ENCODE assay signal across 8 cellular contexts in the genomic region with DNA sequence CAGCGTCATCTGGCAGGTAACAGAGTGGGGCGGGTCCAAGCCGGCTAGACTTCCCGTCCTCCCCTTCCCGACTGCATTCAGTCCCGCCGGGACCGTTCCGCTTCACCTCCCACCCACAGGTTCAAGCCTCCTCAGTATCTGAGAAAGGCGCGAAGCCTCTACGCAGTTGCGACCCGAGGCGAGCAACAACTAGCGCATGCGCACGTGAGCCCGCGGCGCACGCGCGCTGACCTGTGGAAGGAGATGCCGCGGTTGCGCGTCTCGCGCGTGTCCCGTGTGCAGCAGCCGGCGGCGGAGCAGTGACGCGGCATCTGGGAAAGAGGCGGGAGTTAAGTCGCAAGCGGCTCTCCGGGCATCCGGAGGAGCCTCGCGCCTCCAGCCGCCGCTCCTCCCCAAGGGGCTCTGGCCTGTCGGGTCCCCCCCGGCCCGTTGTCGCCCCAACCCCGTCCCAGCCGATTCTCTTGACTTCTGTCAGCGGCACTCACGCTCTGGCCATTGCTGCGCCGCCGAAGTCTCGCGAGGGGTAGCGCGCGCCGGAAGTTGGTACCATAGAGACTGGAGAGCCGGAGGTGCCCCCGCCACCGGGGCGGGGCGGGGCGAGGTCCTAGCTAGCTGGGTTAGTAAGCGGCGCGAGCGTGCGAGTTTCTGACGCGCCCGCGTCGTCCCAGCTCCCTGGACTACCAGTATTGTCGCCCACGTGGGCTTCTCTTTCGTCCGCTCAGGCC. TPM values are rescaled to one million over a fixed set of nuclear protein-coding genes. Genes with fewer than 3 reads are reported as not detected.
DNase-seq lines count a peak whose midpoint lies in the region; ATAC-seq, FAIRE-seq and TF ChIP-seq lines count a peak whose summit lies in the region.

A gene with protein sequence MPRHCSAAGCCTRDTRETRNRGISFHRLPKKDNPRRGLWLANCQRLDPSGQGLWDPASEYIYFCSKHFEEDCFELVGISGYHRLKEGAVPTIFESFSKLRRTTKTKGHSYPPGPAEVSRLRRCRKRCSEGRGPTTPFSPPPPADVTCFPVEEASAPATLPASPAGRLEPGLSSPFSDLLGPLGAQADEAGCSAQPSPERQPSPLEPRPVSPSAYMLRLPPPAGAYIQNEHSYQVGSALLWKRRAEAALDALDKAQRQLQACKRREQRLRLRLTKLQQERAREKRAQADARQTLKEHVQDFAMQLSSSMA (minus strand): TSS at position 518 of the 725 bp plus-strand sequence. CDS start 207 bp downstream, at position 311.

- H3K36me3 ChIP-seq in DOHH2 (ENCODE audit: control insufficient read depth, low read length) (peaks cover 47% of the 10 kb centered on the region), GM23248 (ENCODE audit: low read depth) (no peaks in the 10 kb centered on the region), Karpas-422 (ENCODE audit: insufficient read depth, low read length) (no peaks in the 10 kb centered on the region; the same call in 1 of the 2 replicates), esophagus muscularis mucosa (peaks cover 4 to 38% (median 37%) of the 10 kb centered on the region in 4 donors)

- H3K79me2 ChIP-seq in DOHH2 (ENCODE audit: control insufficient read depth, low read length) (peaks cover 35% of the 10 kb centered on the region), GM23248 (ENCODE audit: insufficient read depth) (peaks cover 39% of the 10 kb centered on the region), Karpas-422 (ENCODE audit: low read length) (peaks cover 32% of the 10 kb centered on the region)

- peak within 1 kb of the TSS; percentile 78 for H2AFZ ChIP-seq in GM23248
- H2AFZ ChIP-seq in Karpas-422 (ENCODE audit: low read length): peak within 1 kb of the TSS; percentile 80; the same call in 1 of the 2 replicates

- TF ChIP-seq POLR2A in esophagus muscularis mucosa (IDR thresholded peaks at IDR 0.05; ENCODE audit: low read depth): peak; percentile 78

- H3K27me3 ChIP-seq in DOHH2 (ENCODE audit: control insufficient read depth, low read length) (no peaks in the 10 kb centered on the region), GM23248 (replicated peaks; ENCODE audit: insufficient read depth) (no peaks in the 10 kb centered on the region), Karpas-422 (ENCODE audit: low read length) (no peaks in the 10 kb centered on the region), esophagus muscularis mucosa (no peaks in the 10 kb centered on the region)

- H3K4me3 ChIP-seq in DOHH2 (ENCODE audit: low read length) (peak within 1 kb of the TSS; percentile 92), GM23248 (peak within 1 kb of the TSS; percentile 84), Karpas-422 (ENCODE audit: low read length) (peak within 1 kb of the TSS; percentile 95), esophagus muscularis mucosa (peak within 1 kb of the TSS; percentile 70 to 91 (median 78))

- H4K20me1 ChIP-seq in DOHH2 (ENCODE audit: control insufficient read depth, insufficient read depth, low read depth, low read length): no peaks in the 10 kb centered on the region
- no peaks in the 10 kb centered on the region for H4K20me1 ChIP-seq in GM23248 (ENCODE audit: insufficient read depth)
- H4K20me1 ChIP-seq in Karpas-422 (ENCODE audit: insufficient read depth, low read depth, low read length): peaks cover 3% of the 10 kb centered on the region; the same call in 1 of the 2 replicates

- H3K4me1 Mint-ChIP-seq in activated T-cell treated with anti-CD3 and anti-CD28 coated beads, Interleukin-2, amount 50 U/mL, for 72 hours (ENCODE audit: low read depth): peaks cover 35% of the 10 kb centered on the region

- no peaks in the 10 kb centered on the region for H3K9me3 Mint-ChIP-seq in activated T-cell treated with anti-CD3 and anti-CD28 coated beads, Interleukin-2, amount 50 U/mL, for 72 hours

- H3F3A ChIP-seq in DOHH2 (ENCODE audit: control insufficient read depth, insufficient read depth) (peaks cover 9% of the 10 kb centered on the region), GM23248 (ENCODE audit: insufficient read depth) (peaks cover 12% of the 10 kb centered on the region)

- no peaks in the 10 kb centered on the region for H3K9me2 ChIP-seq in DOHH2 (replicated peaks; ENCODE audit: control insufficient read depth, low read length)
- no peaks in the 10 kb centered on the region for H3K9me2 ChIP-seq in GM23248 (ENCODE audit: insufficient read depth)
- no peaks in the 10 kb centered on the region for H3K9me2 ChIP-seq in Karpas-422 (replicated peaks; ENCODE audit: insufficient read depth, low read length)

- in situ Hi-C loops in GM23248 (cut with MboI): no loop called here

- H3K9me3 ChIP-seq in DOHH2 (ENCODE audit: control insufficient read depth, insufficient read depth, low read length) (no peaks in the 10 kb centered on the region), GM23248 (ENCODE audit: low read depth) (no peaks in the 10 kb centered on the region), Karpas-422 (ENCODE audit: low read length) (no peaks in the 10 kb centered on the region), esophagus muscularis mucosa (no peaks in the 10 kb centered on the region)

- peak within 1 kb of the TSS; percentile 94 for H3K27ac ChIP-seq in DOHH2 (ENCODE audit: low read depth, low read length)
- peak within 1 kb of the TSS; percentile 99 for H3K27ac ChIP-seq in GM23248
- peak within 1 kb of the TSS; percentile 100 for H3K27ac ChIP-seq in Karpas-422 (ENCODE audit: low read length)
- peak within 1 kb of the TSS; percentile 98 to 100 (median 99) for H3K27ac ChIP-seq in esophagus muscularis mucosa (replicated peaks in 1 of 4)

- H3K4me3 Mint-ChIP-seq in activated T-cell treated with anti-CD3 and anti-CD28 coated beads, Interleukin-2, amount 50 U/mL, for 72 hours: peak within 1 kb of the TSS; percentile 89 to 99

- peaks cover 28% of the 10 kb centered on the region for H3K4me1 ChIP-seq in DOHH2 (ENCODE audit: control insufficient read depth, low read length)
- H3K4me1 ChIP-seq in GM23248 (ENCODE audit: insufficient read depth): peaks cover 17% of the 10 kb centered on the region
- peaks cover 30% of the 10 kb centered on the region for H3K4me1 ChIP-seq in Karpas-422 (ENCODE audit: low read length)
- H3K4me1 ChIP-seq in esophagus muscularis mucosa: peaks cover 31 to 47% (median 37%) of the 10 kb centered on the region in 4 donors

- 0 to 1% methylated on average over 73 to 79 of the region's 83 CpGs for WGBS in GM23248 (ENCODE audit: low coverage in 1 of 2, low lambda C conversion rate in 2 of 2, missing lambda C conversion rate in 2 of 2), 2 experiments
- 0% methylated on average over 1 of the region's 83 CpGs for WGBS in esophagus muscularis mucosa

- H3K27me3 Mint-ChIP-seq in activated T-cell treated with anti-CD3 and anti-CD28 coated beads, Interleukin-2, amount 50 U/mL, for 72 hours (ENCODE audit: low read depth): no peaks in the 10 kb centered on the region

- H3K4me2 ChIP-seq in DOHH2 (ENCODE audit: low read length): peak within 1 kb of the TSS; percentile 91
- H3K4me2 ChIP-seq in GM23248 (ENCODE audit: unreplicated experiment): peak within 1 kb of the TSS; percentile 93
- peak within 1 kb of the TSS; percentile 95 for H3K4me2 ChIP-seq in Karpas-422 (ENCODE audit: low read depth, low read length, poor library complexity, severe bottlenecking)

- H3K9ac ChIP-seq in GM23248 (peak within 1 kb of the TSS; percentile 98), Karpas-422 (ENCODE audit: low read length) (peak within 1 kb of the TSS; percentile 100)

- DNase-seq in GM23248 (peak; percentile 98), Karpas-422 (peak; percentile 99), RCC 7860 (ENCODE audit: low spot score) (peak; percentile 89), esophagus muscularis mucosa (ENCODE audit: extremely low spot score) (peak; percentile 99), myocyte (ENCODE audit: low read depth) (peak; percentile 97)
- DNase-seq in activated T-cell treated with anti-CD3 and anti-CD28 coated beads, Interleukin-2, amount 50 U/mL, for 72 hours: peak; percentile 98 to 99
- peak; percentile 94 to 98 for DNase-seq in stimulated activated CD8-positive, alpha-beta memory T cell treated with anti-CD3 and anti-CD28 coated beads, Interleukin-7, amount 100 ng/mL, for 4 hours (ENCODE audit: low read depth in 2 of 2)

- TF ChIP-seq EP300 in esophagus muscularis mucosa (IDR thresholded peaks at IDR 0.05): no peak

- peak within 1 kb of the TSS; percentile 99 for H3K27ac Mint-ChIP-seq in activated T-cell treated with anti-CD3 and anti-CD28 coated beads, Interleukin-2, amount 50 U/mL, for 72 hours

- intact Hi-C loops in esophagus muscularis mucosa (cut with DNase I): loop anchor here (5.0 kb wide), 1 partner anchor 84 kb away; a partner anchor contains a TSS

- FAIRE-seq in RCC 7860 (lab: Jason Lieb, UNC): peak; percentile 58

- peaks cover 0 to 2% of the 10 kb centered on the region in 2 donors for H3K36me3 Mint-ChIP-seq in activated T-cell treated with anti-CD3 and anti-CD28 coated beads, Interleukin-2, amount 50 U/mL, for 72 hours (ENCODE audit: insufficient read depth in 2 of 2)

- peak; percentile 94 for ATAC-seq in activated T-cell treated with anti-CD3 and anti-CD28 coated beads, Interleukin-2, amount 50 U/mL, for 72 hours (replicated peaks in 1 of 2)

- TF ChIP-seq CTCF in DOHH2 (IDR thresholded peaks at IDR 0.05; ENCODE audit: low read depth, low read length, poor library complexity, severe bottlenecking) (no peak), esophagus muscularis mucosa (IDR thresholded peaks at IDR 0.05) (no peak)

RNA-seq across cellular contexts. Expression of the gene that starts here (rescaled TPM):
- total RNA-seq in GM23248 (2014; rRNA removed; shearing (Covaris generic)): 19.5 and 27.5 TPM in 2 replicates
- 32.5 and 34.0 TPM in 2 replicates for polyA plus RNA-seq in GM23248 (2016; fragmentation: Nextera tagmentation; extraction: Ambion mirVana)
- 33.7 and 43.9 TPM in 2 replicates for total RNA-seq in Karpas-422 (2014; rRNA removed; shearing (Covaris generic); ENCODE audit: low replicate concordance)
- total RNA-seq in activated T-cell treated with anti-CD3 and anti-CD28 coated beads, Interleukin-2, amount 50 U/mL, for 72 hours: 10 to 100 TPM; 29.5 to 31.2 TPM
- total RNA-seq in esophagus muscularis mucosa (10 to 100 TPM; 33.2 to 42.4 (median 39.1) TPM), myocyte (56.5 and 60.0 TPM in 2 replicates)
- polyA plus RNA-seq in myocyte (2012): 36.7 TPM

Comparison
In these comparisons a context has a peak if more than half of its experiments do, and no peak if none do; other contexts are left out.
1. Peak in every context shown above with its lines: DNase-seq, ATAC-seq, H3K4me3 ChIP-seq and H3K27ac ChIP-seq.